In genomic region chr12:11761869-11762567, GRCh38 we compare ENCODE assay signal across 10 cellular contexts.
DNase-seq lines count a peak whose midpoint lies in the region; ATAC-seq lines count a peak whose summit lies in the region.
"Had no signal": no experiment of that assay in that cellular context is flagged by ENCODE, and none has a peak within 500 bp of the region (broad histone marks: within the 10 kb centered on the region; RNA-seq: fewer than 3 reads in every experiment).

No MANE protein-coding gene starts in this region.

- no peak for DNase-seq in stimulated activated naive CD8-positive, alpha-beta T cell treated with anti-CD3 and anti-CD28 coated beads, Interleukin-15, Interleukin-2, amounts not matched to agents 100 U/mL and 50 U/mL, for 24 hours
- DNase-seq in activated naive CD8-positive, alpha-beta T cell treated with anti-CD3 and anti-CD28 coated beads for 36 hours = no peak
- DNase-seq in HuH-7.5 (ENCODE audit: low spot score) (no peak), AG20443 (ENCODE audit: low spot score) (no peak), activated gamma-delta T cell treated with Interleukin-2 at 50 U/mL for 16 hours (no peak), NCI-H1092 (lab: John Stamatoyannopoulos, UW) (no peak)
- DNase-seq: activated CD8-positive, alpha-beta memory T cell treated with anti-CD3 and anti-CD28 coated beads, Interleukin-2, amount 50 U/mL, for 4 hours; NCI-H1436 had no signal

- H3K4me1 Mint-ChIP-seq in stimulated activated naive CD8-positive, alpha-beta T cell treated with anti-CD3 and anti-CD28 coated beads, Interleukin-15, Interleukin-2, amounts not matched to agents 100 ng/mL and 50 ng/mL, for 24 hours (ENCODE audit: low read depth) = peaks cover 82% of the 10 kb centered on the region
- peaks cover 65% of the 10 kb centered on the region for H3K4me1 Mint-ChIP-seq in activated naive CD8-positive, alpha-beta T cell treated with anti-CD3 and anti-CD28 coated beads for 36 hours

- H3K4me3 Mint-ChIP-seq in stimulated activated naive CD8-positive, alpha-beta T cell treated with anti-CD3 and anti-CD28 coated beads, Interleukin-15, Interleukin-2, amounts not matched to agents 100 ng/mL and 50 ng/mL, for 24 hours = no peak overlapping the region
- no peak overlapping the region for H3K4me3 Mint-ChIP-seq in activated naive CD8-positive, alpha-beta T cell treated with anti-CD3 and anti-CD28 coated beads for 36 hours

- peak overlapping the region; percentile 38 for H3K27ac Mint-ChIP-seq in stimulated activated naive CD8-positive, alpha-beta T cell treated with anti-CD3 and anti-CD28 coated beads, Interleukin-15, Interleukin-2, amounts not matched to agents 100 ng/mL and 50 ng/mL, for 24 hours
- peak overlapping the region; percentile 13 for H3K27ac Mint-ChIP-seq in activated naive CD8-positive, alpha-beta T cell treated with anti-CD3 and anti-CD28 coated beads for 36 hours

- H3K9me3 Mint-ChIP-seq in stimulated activated naive CD8-positive, alpha-beta T cell treated with anti-CD3 and anti-CD28 coated beads, Interleukin-15, Interleukin-2, amounts not matched to agents 100 ng/mL and 50 ng/mL, for 24 hours = no peaks in the 10 kb centered on the region
- no peaks in the 10 kb centered on the region for H3K9me3 Mint-ChIP-seq in activated naive CD8-positive, alpha-beta T cell treated with anti-CD3 and anti-CD28 coated beads for 36 hours

- no peak for ATAC-seq in stimulated activated naive CD8-positive, alpha-beta T cell treated with anti-CD3 and anti-CD28 coated beads, Interleukin-15, Interleukin-2, amounts not matched to agents 100 U/mL and 50 U/mL, for 24 hours
- peak; percentile 44 for ATAC-seq in HG02938 (IDR thresholded peaks at IDR 0.05; ENCODE audit: unreplicated experiment)

- no peaks in the 10 kb centered on the region for H3K27me3 Mint-ChIP-seq in stimulated activated naive CD8-positive, alpha-beta T cell treated with anti-CD3 and anti-CD28 coated beads, Interleukin-15, Interleukin-2, amounts not matched to agents 100 ng/mL and 50 ng/mL, for 24 hours
- no peaks in the 10 kb centered on the region for H3K27me3 Mint-ChIP-seq in activated naive CD8-positive, alpha-beta T cell treated with anti-CD3 and anti-CD28 coated beads for 36 hours

- H3K36me3 Mint-ChIP-seq in stimulated activated naive CD8-positive, alpha-beta T cell treated with anti-CD3 and anti-CD28 coated beads, Interleukin-15, Interleukin-2, amounts not matched to agents 100 ng/mL and 50 ng/mL, for 24 hours (ENCODE audit: low read depth) = peaks cover 9% of the 10 kb centered on the region
- H3K36me3 Mint-ChIP-seq in activated naive CD8-positive, alpha-beta T cell treated with anti-CD3 and anti-CD28 coated beads for 36 hours = peaks cover 26% of the 10 kb centered on the region
